2 cellular contexts compared by ENCODE assay signal in genomic region chr11:61972796-61973602, GRCh38.
A peak's percentile ranks its signal among the peaks of the same experiment; 100 is the strongest.
TF ChIP-seq lines count a peak whose summit lies in the region.

No MANE protein-coding gene starts in this region.

TF ChIP-seq in A549, 52 proteins besides CTCF, POLR2A, EP300 and RAD21 (continues in another document):
- TF ChIP-seq JUN (IDR thresholded peaks at IDR 0.05) (peak; percentile 56 to 64; a peak in 2 of 5 replicates), FOSB (CRISPR knock-in tag; IDR thresholded peaks at IDR 0.05) (no peak), MYC (IDR thresholded peaks at IDR 0.05; ENCODE audit: borderline replicate concordance, low read length) (peak; percentile 23; the same call in 1 of the 2 replicates), HOXB5 (CRISPR knock-in tag; IDR thresholded peaks at IDR 0.05) (no peak; the same call in 1 of the 2 replicates), HES2 (IDR thresholded peaks at IDR 0.05) (peak; percentile 65), HOXA7 (CRISPR knock-in tag; IDR thresholded peaks at IDR 0.05) (0 out of 2 replicates have a peak, but pooled peaks have one; percentile 25), PHF8 (IDR thresholded peaks at IDR 0.05; ENCODE audit: borderline replicate concordance, low read depth) (no peak), SMC3 (IDR thresholded peaks at IDR 0.05) (peak; percentile 40; the same call in 2 of the 3 replicates), ATOH8 (CRISPR knock-in tag; IDR thresholded peaks at IDR 0.05; ENCODE audit: low read depth) (peak; percentile 83), ZSCAN20 (CRISPR knock-in tag; IDR thresholded peaks at IDR 0.05) (peak; percentile 75; the same call in 1 of the 2 replicates), KDM5A (IDR thresholded peaks at IDR 0.05) (no peak), RNF2 (IDR thresholded peaks at IDR 0.05; ENCODE audit: borderline replicate concordance, low read depth) (no peak), REST (IDR thresholded peaks at IDR 0.05) (no peak), HEYL (CRISPR knock-in tag; IDR thresholded peaks at IDR 0.05) (no peak; the same call in 1 of the 2 replicates), RCOR1 (IDR thresholded peaks at IDR 0.05; ENCODE audit: low read depth, low read length) (no peak), NR3C1 (IDR thresholded peaks at IDR 0.05) (no peak), HMGXB4 (CRISPR knock-in tag; IDR thresholded peaks at IDR 0.05; ENCODE audit: borderline replicate concordance) (no peak), ZFP36 (IDR thresholded peaks at IDR 0.05; ENCODE audit: borderline replicate concordance, partially characterized antibody) (no peak), CBX8 (IDR thresholded peaks at IDR 0.05) (no peak), ZNF302 (CRISPR knock-in tag; IDR thresholded peaks at IDR 0.05) (peak; percentile 7; the same call in 1 of the 2 replicates), ELK1 (IDR thresholded peaks at IDR 0.05; ENCODE audit: low read depth, low read length) (no peak), NPAS2 (CRISPR knock-in tag; IDR thresholded peaks at IDR 0.05; ENCODE audit: borderline replicate concordance) (no peak), ZC3H11A (IDR thresholded peaks at IDR 0.05) (no peak), FOXS1 (CRISPR knock-in tag; IDR thresholded peaks at IDR 0.05) (no peak), JUNB (IDR thresholded peaks at IDR 0.05) (0 out of 2 replicates have a peak, but pooled peaks have one; percentile 21), TP53 (CRISPR knock-in tag; IDR thresholded peaks at IDR 0.05) (no peak), CBX2 (IDR thresholded peaks at IDR 0.05; ENCODE audit: borderline replicate concordance, low read depth) (no peak), MAZ (IDR thresholded peaks at IDR 0.05; ENCODE audit: borderline replicate concordance, low read depth, low read length) (no peak)

TF ChIP-seq in GM12878, 131 proteins besides CTCF, POLR2A, EP300 and RAD21:
- TF ChIP-seq ATF3 (IDR thresholded peaks at IDR 0.05; ENCODE audit: borderline replicate concordance, extremely low read depth, low read depth, low read length) = no peak
- TF ChIP-seq MTA3 (IDR thresholded peaks at IDR 0.05; ENCODE audit: borderline replicate concordance, low read length) = no peak
- no peak for TF ChIP-seq CHD1 (IDR thresholded peaks at IDR 0.05; ENCODE audit: low read depth, low read length)
- no peak for TF ChIP-seq CEBPZ (IDR thresholded peaks at IDR 0.05; ENCODE audit: low read depth, low read length)
- TF ChIP-seq USF2 (IDR thresholded peaks at IDR 0.05; ENCODE audit: borderline replicate concordance, low read depth, low read length) = no peak
- peak; percentile 34; the same call in 1 of the 2 replicates for TF ChIP-seq ATF7 (IDR thresholded peaks at IDR 0.05; ENCODE audit: low read depth)
- TF ChIP-seq SP1 (IDR thresholded peaks at IDR 0.05; ENCODE audit: low read depth, low read length) = no peak
- TF ChIP-seq RUNX3 (IDR thresholded peaks at IDR 0.05; ENCODE audit: low read length) = 0 out of 2 replicates have a peak, but pooled peaks have one; percentile 12
- TF ChIP-seq CHD4 (IDR thresholded peaks at IDR 0.05) = no peak
- no peak for TF ChIP-seq ELK1 (IDR thresholded peaks at IDR 0.05; ENCODE audit: low read depth, low read length)
- peak in 1 of 2 experiments; percentile 60; a peak in 1 of 4 replicates for TF ChIP-seq CEBPB (IDR thresholded peaks at IDR 0.05; ENCODE audit: borderline replicate concordance in 1 of 2, low read depth in 2 of 2, low read length in 2 of 2)
- TF ChIP-seq MEF2A (IDR thresholded peaks at IDR 0.05; ENCODE audit: insufficient read depth, low read depth, low read length) = no peak
- TF ChIP-seq KLF5 (IDR thresholded peaks at IDR 0.05; ENCODE audit: partially characterized antibody) = no peak
